In the genomic region with DNA sequence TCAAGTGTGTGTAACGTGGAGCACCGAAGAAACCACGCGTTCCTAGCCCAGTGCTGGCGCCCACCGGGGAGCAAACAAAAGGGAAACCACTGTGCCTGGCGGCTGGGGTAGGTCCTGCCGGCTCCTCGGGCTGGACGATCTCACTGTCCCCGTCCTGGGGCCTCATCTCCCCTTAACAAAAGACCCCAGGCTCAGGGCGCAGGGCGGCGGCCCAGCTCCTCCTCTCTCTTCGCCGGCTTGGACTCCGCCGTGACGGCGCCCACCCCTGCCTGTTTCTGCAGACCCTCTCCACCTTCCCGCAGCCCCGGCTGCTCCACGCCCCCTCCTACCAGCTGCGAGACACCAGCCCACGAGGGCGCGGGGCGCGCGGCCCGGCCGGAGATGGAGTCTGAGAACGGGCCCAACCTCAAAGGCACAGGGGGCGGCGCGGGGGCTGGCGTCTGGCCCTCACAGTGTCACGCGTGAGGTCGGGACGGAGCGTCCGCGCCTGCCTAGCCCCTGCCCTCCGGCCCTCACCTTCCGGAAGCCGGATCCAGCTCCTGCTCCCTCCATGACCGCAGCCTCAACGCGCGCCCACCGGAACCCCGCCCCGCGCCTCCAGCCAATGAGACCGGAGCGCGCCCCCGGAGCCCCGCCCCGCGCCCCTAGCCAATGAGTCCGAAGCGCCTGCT, we compare ENCODE assay signal across 8 cellular contexts. TPM values are rescaled to one million over a fixed set of nuclear protein-coding genes. Genes with fewer than 3 reads are reported as not detected.
DNase-seq lines count a peak whose midpoint lies in the region; ATAC-seq, FAIRE-seq and TF ChIP-seq lines count a peak whose summit lies in the region.

A gene (minus strand): TSS at position 569 of the 671 bp plus-strand sequence. CDS start 17 bp downstream, at position 552.

- H3K4me3 ChIP-seq in AG04449 (ENCODE audit: low read depth, low read length), result peak within 1 kb of the TSS; percentile 81

- peak within 1 kb of the TSS; percentile 82 for H3K4me3 Mint-ChIP-seq in T-helper 1 cell treated with Interleukin-12 subunit alpha and Interleukin-12 subunit beta and Interleukin-4 antibody, amounts not matched to agents 30 μg/mL and 1 μg/mL, for 36 hours

- peaks cover 3% of the 10 kb centered on the region for H3K36me3 Mint-ChIP-seq in T-helper 1 cell treated with Interleukin-12 subunit alpha and Interleukin-12 subunit beta and Interleukin-4 antibody, amounts not matched to agents 30 μg/mL and 1 μg/mL, for 36 hours (ENCODE audit: low read depth)

- intact Hi-C loops in posterior vena cava (cut with DNase I), result no loop called here

- no peak for FAIRE-seq in GM19239 (lab: Jason Lieb, UNC)

- H3K27me3 Mint-ChIP-seq in T-helper 1 cell treated with Interleukin-12 subunit alpha and Interleukin-12 subunit beta and Interleukin-4 antibody, amounts not matched to agents 30 μg/mL and 1 μg/mL, for 36 hours (ENCODE audit: low read depth), result no peaks in the 10 kb centered on the region

- no peak within 1 kb of the TSS for H3K27ac ChIP-seq in foreskin keratinocyte

- H3K27ac Mint-ChIP-seq in T-helper 1 cell treated with Interleukin-12 subunit alpha and Interleukin-12 subunit beta and Interleukin-4 antibody, amounts not matched to agents 30 μg/mL and 1 μg/mL, for 36 hours, result peak within 1 kb of the TSS; percentile 59

- TF ChIP-seq CTCF in AG04449 (IDR thresholded peaks at IDR 0.05; ENCODE audit: insufficient read depth, low read length, missing control alignments), result no peak
- TF ChIP-seq CTCF in foreskin keratinocyte (conservative IDR thresholded peaks at IDR 0.05), result no peak

- H3K27me3 ChIP-seq in foreskin keratinocyte, result no peaks in the 10 kb centered on the region

- CTCF ChIA-PET in AG04449 (lab: Yijun Ruan, JAX), result interaction anchor here (1.0 to 10.7 kb wide), 18 partner anchors 7 to 132 kb away, joined by 3 to 290 read pairs (median 6); a partner anchor contains a TSS

- no peaks in the 10 kb centered on the region for H3K9me3 Mint-ChIP-seq in T-helper 1 cell treated with Interleukin-12 subunit alpha and Interleukin-12 subunit beta and Interleukin-4 antibody, amounts not matched to agents 30 μg/mL and 1 μg/mL, for 36 hours

- DNase-seq in AG04449 (ENCODE audit: low read depth, low spot score), result no peak
- DNase-seq in foreskin keratinocyte, result no peak
- no peak for DNase-seq in posterior vena cava (ENCODE audit: low spot score)
- no peak for DNase-seq in GM19239 (ENCODE audit: insufficient read length, low spot score)
- DNase-seq in NCI-H1417 (lab: John Stamatoyannopoulos, UW), result no peak

- POLR2A ChIA-PET in AG04449 (lab: Yijun Ruan, JAX), result interaction anchor here (0.7 to 1.2 kb wide), 8 partner anchors 9 to 291 kb away, joined by 3 to 4 read pairs (median 3); a partner anchor contains a TSS

- ATAC-seq in GM21528 (IDR thresholded peaks at IDR 0.05; ENCODE audit: low FRiP score, unreplicated experiment) (peak; percentile 1), foreskin keratinocyte (no peak), GM19463 (IDR thresholded peaks at IDR 0.05; ENCODE audit: unreplicated experiment) (no peak)

- peaks cover 15% of the 10 kb centered on the region for H3K4me1 Mint-ChIP-seq in T-helper 1 cell treated with Interleukin-12 subunit alpha and Interleukin-12 subunit beta and Interleukin-4 antibody, amounts not matched to agents 30 μg/mL and 1 μg/mL, for 36 hours (ENCODE audit: low read depth)

- no peaks in the 10 kb centered on the region for H3K4me1 ChIP-seq in foreskin keratinocyte

RNA-seq across cellular contexts. Expression of the gene that starts here (rescaled TPM):
- 87.1 and 87.4 TPM in 2 replicates for total RNA-seq in foreskin keratinocyte
- 135 and 144 TPM in 2 replicates for polyA plus RNA-seq in foreskin keratinocyte
- total RNA-seq in posterior vena cava, result 10 to 100 TPM; 30.9 to 31.7 TPM
